Comparison of ENCODE assay signal across 18 cellular contexts in genomic region chr2:48250474-48250844, GRCh38.
"Had no signal": no experiment of that assay in that cellular context is flagged by ENCODE, and none has a peak within 500 bp of the region (broad histone marks: within the 10 kb centered on the region; RNA-seq: fewer than 3 reads in every experiment).

No MANE protein-coding gene starts in this region.

- ATAC-seq: activated CD8-positive, alpha-beta memory T cell treated with anti-CD3 and anti-CD28 coated beads, Interleukin-2, amount 10 ng/mL, durations not matched to agents 7 days and 5 days; foreskin keratinocyte; T-helper 17 cell had no signal

- DNase-seq: activated CD4-positive, alpha-beta memory T cell treated with anti-CD3 and anti-CD28 coated beads, Interleukin-2, amount 10 ng/mL, durations not matched to agents 7 days and 5 days; activated CD4-positive, alpha-beta T cell treated with anti-CD3 and anti-CD28 coated beads for 4 hours; activated CD4-positive, CD25-positive, alpha-beta regulatory T cell; activated CD8-positive, alpha-beta memory T cell treated with anti-CD3 and anti-CD28 coated beads, Interleukin-2, amount 10 ng/mL, durations not matched to agents 7 days and 5 days; activated gamma-delta T cell; activated T-cell treated with anti-CD3 and anti-CD28 coated beads for 4 hours; effector memory CD4-positive, alpha-beta T cell; glutamatergic neuron; lower lobe of right lung; naive B cell; stimulated activated CD4-positive, alpha-beta T cell treated with anti-CD3 and anti-CD28 coated beads, Interleukin-4, amount 100 ng/mL, for 4 hours; SW 1271; T-helper 17 cell had no signal

- H3K9me3 ChIP-seq: lower lobe of right lung, tibial nerve had no signal

- H3K36me3 ChIP-seq: lower lobe of right lung, tibial nerve had no signal

- H3K4me3 Mint-ChIP-seq: activated CD4-positive, alpha-beta memory T cell treated with anti-CD3 and anti-CD28 coated beads, Interleukin-2, amount 10 ng/mL, durations not matched to agents 7 days and 5 days; activated CD8-positive, alpha-beta memory T cell treated with anti-CD3 and anti-CD28 coated beads, Interleukin-2, amount 10 ng/mL, durations not matched to agents 7 days and 5 days; central memory CD8-positive, alpha-beta T cell; naive B cell; stimulated activated naive CD8-positive, alpha-beta T cell treated with anti-CD3 and anti-CD28 coated beads, Interleukin-15, Interleukin-2, amounts not matched to agents 100 ng/mL and 50 ng/mL, for 24 hours; T-helper 17 cell had no signal

- H3K27me3 Mint-ChIP-seq: activated CD4-positive, alpha-beta memory T cell treated with anti-CD3 and anti-CD28 coated beads, Interleukin-2, amount 10 ng/mL, durations not matched to agents 7 days and 5 days; activated CD8-positive, alpha-beta memory T cell treated with anti-CD3 and anti-CD28 coated beads, Interleukin-2, amount 10 ng/mL, durations not matched to agents 7 days and 5 days; central memory CD8-positive, alpha-beta T cell; naive B cell; stimulated activated naive CD8-positive, alpha-beta T cell treated with anti-CD3 and anti-CD28 coated beads, Interleukin-15, Interleukin-2, amounts not matched to agents 100 ng/mL and 50 ng/mL, for 24 hours; T-helper 17 cell had no signal

- H3K4me3 ChIP-seq: lower lobe of right lung, tibial nerve had no signal

- H3K27ac Mint-ChIP-seq: activated CD4-positive, alpha-beta memory T cell treated with anti-CD3 and anti-CD28 coated beads, Interleukin-2, amount 10 ng/mL, durations not matched to agents 7 days and 5 days; activated CD8-positive, alpha-beta memory T cell treated with anti-CD3 and anti-CD28 coated beads, Interleukin-2, amount 10 ng/mL, durations not matched to agents 7 days and 5 days; T-helper 17 cell had no signal

- H3K4me1 Mint-ChIP-seq: central memory CD8-positive, alpha-beta T cell had no signal

- H3K27me3 ChIP-seq: foreskin keratinocyte, tibial nerve had no signal

- H3K36me3 Mint-ChIP-seq: activated CD8-positive, alpha-beta memory T cell treated with anti-CD3 and anti-CD28 coated beads, Interleukin-2, amount 10 ng/mL, durations not matched to agents 7 days and 5 days; activated naive CD4-positive, alpha-beta T cell treated with anti-CD3 and anti-CD28 coated beads, Interleukin-2, amount 50 U/mL, for 72 hours; naive B cell had no signal

- H3K9me3 Mint-ChIP-seq: activated CD4-positive, alpha-beta memory T cell treated with anti-CD3 and anti-CD28 coated beads, Interleukin-2, amount 10 ng/mL, durations not matched to agents 7 days and 5 days; activated naive CD4-positive, alpha-beta T cell treated with anti-CD3 and anti-CD28 coated beads, Interleukin-2, amount 50 U/mL, for 72 hours; central memory CD8-positive, alpha-beta T cell; naive B cell; stimulated activated naive CD8-positive, alpha-beta T cell treated with anti-CD3 and anti-CD28 coated beads, Interleukin-15, Interleukin-2, amounts not matched to agents 100 ng/mL and 50 ng/mL, for 24 hours had no signal
